24 cellular contexts compared by ENCODE assay signal in the genomic region with DNA sequence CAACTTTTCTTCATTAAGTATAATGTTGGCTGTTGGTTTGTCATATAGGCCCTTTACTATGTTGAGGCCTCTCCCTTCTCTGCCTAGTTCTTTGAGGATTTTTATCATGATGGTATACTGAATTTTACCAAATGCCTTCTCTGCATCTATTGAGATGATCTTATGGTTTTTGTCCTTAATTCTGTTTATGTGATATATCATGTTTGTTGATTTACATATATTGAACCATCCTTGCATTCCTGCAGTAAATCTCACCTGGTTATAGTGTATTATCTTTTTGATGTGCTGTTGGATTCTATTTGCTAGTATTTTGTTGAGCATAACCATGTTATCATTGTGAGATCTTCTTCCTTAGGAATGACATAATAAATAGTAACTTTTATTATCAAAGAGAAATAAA.
DNase-seq lines count a peak whose midpoint lies in the region; ATAC-seq, FAIRE-seq and TF ChIP-seq lines count a peak whose summit lies in the region.
"Had no signal": no experiment of that assay in that cellular context is flagged by ENCODE, and none has a peak within 500 bp of the region (broad histone marks: within the 10 kb centered on the region; RNA-seq: fewer than 3 reads in every experiment).

No MANE protein-coding gene starts in this region.

- no peak for ATAC-seq in A549
- ATAC-seq: GM12878, HepG2 had no signal

- peaks cover 3% of the 10 kb centered on the region; the same call in 1 of the 2 replicates for H3K9me2 ChIP-seq in GM23248 (ENCODE audit: insufficient read depth)

- H3K27ac ChIP-seq in A549 (no peak overlapping the region), GM23248 (no peak overlapping the region), esophagus squamous epithelium (no peak overlapping the region), spleen (no peak overlapping the region)
- H3K27ac ChIP-seq: SK-N-MC had no signal

- H3K27me3 ChIP-seq in GM23248 (replicated peaks; ENCODE audit: insufficient read depth) (no peaks in the 10 kb centered on the region), esophagus squamous epithelium (no peaks in the 10 kb centered on the region), spleen (replicated peaks in 1 of 7) (no peaks in the 10 kb centered on the region)

- H3K4me2 ChIP-seq in A549 = no peak overlapping the region
- no peak overlapping the region for H3K4me2 ChIP-seq in GM23248 (ENCODE audit: unreplicated experiment)

- TF ChIP-seq POLR2A in A549 (IDR thresholded peaks at IDR 0.05; ENCODE audit: low read length) (no peak), esophagus squamous epithelium (IDR thresholded peaks at IDR 0.05) (no peak), spleen (IDR thresholded peaks at IDR 0.05) (no peak)

- CTCF ChIA-PET in A549 (lab: Yijun Ruan, JAX) (no interaction called here), GM10248 (lab: Yijun Ruan, JAX) (no interaction called here)

- H3K4me3 ChIP-seq in A549 (no peak overlapping the region), GM23248 (no peak overlapping the region), astrocyte of the spinal cord (ENCODE audit: low read depth, low read length) (no peak overlapping the region), esophagus squamous epithelium (no peak overlapping the region), spleen (no peak overlapping the region)
- H3K4me3 ChIP-seq: GM12878, SK-N-MC had no signal

- intact Hi-C loops in esophagus squamous epithelium (cut with DNase I) = no loop called here
- intact Hi-C loops in spleen (cut with DNase I; ENCODE audit: low total_unique reads) = no loop called here

- H3K9me3 ChIP-seq in A549 (peaks cover 15% of the 10 kb centered on the region; the same call in 2 of the 3 replicates), GM23248 (ENCODE audit: low read depth) (peaks cover 5% of the 10 kb centered on the region), esophagus squamous epithelium (no peaks in the 10 kb centered on the region), spleen (peaks cover 2 to 62% (median 38%) of the 10 kb centered on the region in 8 donors)

- peak; percentile 54 for FAIRE-seq in A549 (lab: Jason Lieb, UNC)
- FAIRE-seq: D721Med, GM12878, HepG2 had no signal

- no peaks in the 10 kb centered on the region for H3K79me2 ChIP-seq in GM23248 (ENCODE audit: insufficient read depth)

- H3K9ac ChIP-seq in GM23248 = no peak overlapping the region

- H3K4me1 ChIP-seq in A549 = no peaks in the 10 kb centered on the region
- H3K4me1 ChIP-seq in GM23248 (ENCODE audit: insufficient read depth) = no peaks in the 10 kb centered on the region
- H3K4me1 ChIP-seq in esophagus squamous epithelium = no peaks in the 10 kb centered on the region
- H3K4me1 ChIP-seq in spleen = no peaks in the 10 kb centered on the region

- TF ChIP-seq EP300 in A549 (IDR thresholded peaks at IDR 0.05) = no peak

- no peak overlapping the region for H2AFZ ChIP-seq in GM23248

- TF ChIP-seq CTCF in A549 (IDR thresholded peaks at IDR 0.05) = no peak
- TF ChIP-seq CTCF in astrocyte of the spinal cord (IDR thresholded peaks at IDR 0.05; ENCODE audit: low read depth, low read length) = no peak
- TF ChIP-seq CTCF in esophagus squamous epithelium (IDR thresholded peaks at IDR 0.05) = no peak
- no peak for TF ChIP-seq CTCF in GM10248 (IDR thresholded peaks at IDR 0.05; ENCODE audit: control extremely low read depth, extremely low read depth, low read depth, missing control alignments)
- TF ChIP-seq CTCF in spleen (IDR thresholded peaks at IDR 0.05 in 8 of 11, conservative IDR thresholded peaks at IDR 0.05 in 3 of 11) = no peak

- in situ Hi-C loops in GM23248 (cut with MboI) (no loop called here), astrocyte of the spinal cord (cut with HindIII; ENCODE audit: low sequenced_read_pairs) (no loop called here)

- H4K20me1 ChIP-seq in GM23248 (ENCODE audit: insufficient read depth) = no peaks in the 10 kb centered on the region

- H3F3A ChIP-seq in GM23248 (ENCODE audit: insufficient read depth) = no peaks in the 10 kb centered on the region

- no peak for DNase-seq in A549 (ENCODE audit: low read depth in 1 of 2, low spot score in 1 of 2)
- DNase-seq in GM23248 = peak; percentile 29
- DNase-seq in astrocyte of the spinal cord (ENCODE audit: low read depth, low spot score) = peak; percentile 13
- DNase-seq in fibroblast of peridontal ligament (ENCODE audit: extremely low read depth) = peak; percentile 5
- no peak for DNase-seq in esophagus squamous epithelium (lab: John Stamatoyannopoulos, UW)
- DNase-seq in GM10248 (ENCODE audit: extremely low spot score) = no peak
- no peak for DNase-seq in spleen
- DNase-seq in NCI-H187 (lab: John Stamatoyannopoulos, UW) = no peak
- DNase-seq: ACHN; C1 segment of cervical spinal cord; CD8-positive, alpha-beta memory T cell; GF-D8; KG1; NCI-H1092; NCI-H1436 treated with DMSO at 0.1 percent for 48 hours; NCI-H2029 treated with DMSO at 0.1 percent for 48 hours; NCI-H510A treated with DMSO at 0.1 percent for 48 hours; NCI-H774; SHP77; T-helper 1 cell had no signal

- no peaks in the 10 kb centered on the region for H3K36me3 ChIP-seq in GM23248 (ENCODE audit: low read depth)
- no peaks in the 10 kb centered on the region for H3K36me3 ChIP-seq in esophagus squamous epithelium
- H3K36me3 ChIP-seq in spleen = no peaks in the 10 kb centered on the region

- POLR2A ChIA-PET in A549 (lab: Yijun Ruan, JAX) = no interaction called here
- POLR2A ChIA-PET in GM10248 (lab: Yijun Ruan, JAX) = no interaction called here

- no peak for TF ChIP-seq RAD21 in A549 (conservative IDR thresholded peaks at IDR 0.05 in 1 of 2, IDR thresholded peaks at IDR 0.05 in 1 of 2)

TF ChIP-seq in A549, 52 proteins besides CTCF, POLR2A, EP300 and RAD21:
- TF ChIP-seq ZC3H11A (IDR thresholded peaks at IDR 0.05) (no peak), FOSL2 (IDR thresholded peaks at IDR 0.05) (no peak), FOSL2 (CRISPR knock-in tag; IDR thresholded peaks at IDR 0.05) (no peak), CEBPB (IDR thresholded peaks at IDR 0.05) (no peak), NPAS2 (CRISPR knock-in tag; IDR thresholded peaks at IDR 0.05; ENCODE audit: borderline replicate concordance) (no peak), EHMT2 (IDR thresholded peaks at IDR 0.05; ENCODE audit: low read depth) (no peak), MAZ (IDR thresholded peaks at IDR 0.05; ENCODE audit: borderline replicate concordance, low read depth, low read length) (no peak), HEYL (CRISPR knock-in tag; IDR thresholded peaks at IDR 0.05) (no peak), RFX5 (IDR thresholded peaks at IDR 0.05) (no peak), CHD2 (IDR thresholded peaks at IDR 0.05; ENCODE audit: low read length, partially characterized antibody) (no peak), SREBF2 (IDR thresholded peaks at IDR 0.05) (no peak), HOXA7 (CRISPR knock-in tag; IDR thresholded peaks at IDR 0.05) (no peak), CBX8 (IDR thresholded peaks at IDR 0.05) (no peak), ZSCAN20 (CRISPR knock-in tag; IDR thresholded peaks at IDR 0.05) (no peak)
- TF ChIP-seq, protein P1, sequence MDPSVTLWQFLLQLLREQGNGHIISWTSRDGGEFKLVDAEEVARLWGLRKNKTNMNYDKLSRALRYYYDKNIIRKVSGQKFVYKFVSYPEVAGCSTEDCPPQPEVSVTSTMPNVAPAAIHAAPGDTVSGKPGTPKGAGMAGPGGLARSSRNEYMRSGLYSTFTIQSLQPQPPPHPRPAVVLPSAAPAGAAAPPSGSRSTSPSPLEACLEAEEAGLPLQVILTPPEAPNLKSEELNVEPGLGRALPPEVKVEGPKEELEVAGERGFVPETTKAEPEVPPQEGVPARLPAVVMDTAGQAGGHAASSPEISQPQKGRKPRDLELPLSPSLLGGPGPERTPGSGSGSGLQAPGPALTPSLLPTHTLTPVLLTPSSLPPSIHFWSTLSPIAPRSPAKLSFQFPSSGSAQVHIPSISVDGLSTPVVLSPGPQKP (IDR thresholded peaks at IDR 0.05; ENCODE audit: low read depth, low read length) = no peak
- TF ChIP-seq, protein P2, sequence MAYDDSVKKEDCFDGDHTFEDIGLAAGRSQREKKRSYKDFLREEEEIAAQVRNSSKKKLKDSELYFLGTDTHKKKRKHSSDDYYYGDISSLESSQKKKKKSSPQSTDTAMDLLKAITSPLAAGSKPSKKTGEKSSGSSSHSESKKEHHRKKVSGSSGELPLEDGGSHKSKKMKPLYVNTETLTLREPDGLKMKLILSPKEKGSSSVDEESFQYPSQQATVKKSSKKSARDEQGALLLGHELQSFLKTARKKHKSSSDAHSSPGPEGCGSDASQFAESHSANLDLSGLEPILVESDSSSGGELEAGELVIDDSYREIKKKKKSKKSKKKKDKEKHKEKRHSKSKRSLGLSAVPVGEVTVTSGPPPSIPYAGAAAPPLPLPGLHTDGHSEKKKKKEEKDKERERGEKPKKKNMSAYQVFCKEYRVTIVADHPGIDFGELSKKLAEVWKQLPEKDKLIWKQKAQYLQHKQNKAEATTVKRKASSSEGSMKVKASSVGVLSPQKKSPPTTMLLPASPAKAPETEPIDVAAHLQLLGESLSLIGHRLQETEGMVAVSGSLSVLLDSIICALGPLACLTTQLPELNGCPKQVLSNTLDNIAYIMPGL (CRISPR knock-in tag; IDR thresholded peaks at IDR 0.05; ENCODE audit: borderline replicate concordance) = no peak

Comparison
In these comparisons a context has a peak if more than half of its experiments do, and no peak if none do; other contexts are left out.
1. DNase-seq: peak in GM23248 (single experiment), astrocyte of the spinal cord (single experiment) and fibroblast of peridontal ligament (single experiment); none in A549 (0 of 2), esophagus squamous epithelium (single experiment), GM10248 (single experiment), spleen (single experiment) and NCI-H187 (0 of 2).